20 cellular contexts compared by ENCODE assay signal in the genomic region with DNA sequence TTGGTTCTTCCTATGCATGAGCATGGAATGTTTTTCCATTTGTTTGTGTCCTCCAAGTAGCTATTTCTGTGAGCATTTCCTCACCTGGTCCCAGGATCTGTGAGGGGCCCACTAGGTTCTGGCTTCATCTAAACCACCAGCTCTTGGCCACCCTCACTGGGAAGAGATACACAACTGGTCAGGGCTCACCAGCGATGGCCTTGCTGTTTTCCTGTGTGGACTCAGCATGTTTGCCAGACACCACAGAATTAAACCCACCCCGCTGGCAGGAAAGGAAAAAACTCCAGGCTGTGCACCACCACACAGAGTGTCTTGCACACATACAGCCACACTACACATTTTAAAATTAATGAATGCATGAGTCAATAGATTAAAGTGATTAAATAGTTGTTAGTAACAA.
"Had no signal": no experiment of that assay in that cellular context is flagged by ENCODE, and none has a peak within 500 bp of the region (broad histone marks: within the 10 kb centered on the region; RNA-seq: fewer than 3 reads in every experiment).

No MANE protein-coding gene starts in this region.

- H3K4me1 ChIP-seq: gastrocnemius medialis had no signal

- H3K4me3 ChIP-seq: esophagus squamous epithelium, gastrocnemius medialis, heart right ventricle, left lung, lower lobe of right lung, mucosa of descending colon had no signal

- ATAC-seq: effector memory CD8-positive, alpha-beta T cell; esophagus mucosa; gastrocnemius medialis; heart right ventricle; left cardiac atrium; left lung; left ventricle myocardium superior; lower lobe of right lung; mucosa of descending colon had no signal

- H3K9me3 ChIP-seq: esophagus squamous epithelium, gastrocnemius medialis, left lung, lower lobe of right lung, mucosa of descending colon had no signal

- H3K27ac ChIP-seq: epithelial cell of prostate, esophagus squamous epithelium, gastrocnemius medialis, heart right ventricle, left lung, lower lobe of right lung had no signal

- H3K27me3 ChIP-seq: gastrocnemius medialis, left lung had no signal

- H3K36me3 ChIP-seq: esophagus squamous epithelium, gastrocnemius medialis, heart right ventricle, left lung, lower lobe of right lung had no signal

- DNase-seq: cortex of kidney; effector CD8-positive, alpha-beta T cell; effector memory CD8-positive, alpha-beta T cell; erythroblast; esophagus squamous epithelium; foreskin fibroblast; foreskin melanocyte; gastrocnemius medialis; glutamatergic neuron; head of caudate nucleus; heart right ventricle; hippocampal formation; left cardiac atrium; left lung; left ventricle myocardium superior; lower lobe of right lung; mesenchymal stem cell; mucosa of descending colon had no signal
